In the genomic region with DNA sequence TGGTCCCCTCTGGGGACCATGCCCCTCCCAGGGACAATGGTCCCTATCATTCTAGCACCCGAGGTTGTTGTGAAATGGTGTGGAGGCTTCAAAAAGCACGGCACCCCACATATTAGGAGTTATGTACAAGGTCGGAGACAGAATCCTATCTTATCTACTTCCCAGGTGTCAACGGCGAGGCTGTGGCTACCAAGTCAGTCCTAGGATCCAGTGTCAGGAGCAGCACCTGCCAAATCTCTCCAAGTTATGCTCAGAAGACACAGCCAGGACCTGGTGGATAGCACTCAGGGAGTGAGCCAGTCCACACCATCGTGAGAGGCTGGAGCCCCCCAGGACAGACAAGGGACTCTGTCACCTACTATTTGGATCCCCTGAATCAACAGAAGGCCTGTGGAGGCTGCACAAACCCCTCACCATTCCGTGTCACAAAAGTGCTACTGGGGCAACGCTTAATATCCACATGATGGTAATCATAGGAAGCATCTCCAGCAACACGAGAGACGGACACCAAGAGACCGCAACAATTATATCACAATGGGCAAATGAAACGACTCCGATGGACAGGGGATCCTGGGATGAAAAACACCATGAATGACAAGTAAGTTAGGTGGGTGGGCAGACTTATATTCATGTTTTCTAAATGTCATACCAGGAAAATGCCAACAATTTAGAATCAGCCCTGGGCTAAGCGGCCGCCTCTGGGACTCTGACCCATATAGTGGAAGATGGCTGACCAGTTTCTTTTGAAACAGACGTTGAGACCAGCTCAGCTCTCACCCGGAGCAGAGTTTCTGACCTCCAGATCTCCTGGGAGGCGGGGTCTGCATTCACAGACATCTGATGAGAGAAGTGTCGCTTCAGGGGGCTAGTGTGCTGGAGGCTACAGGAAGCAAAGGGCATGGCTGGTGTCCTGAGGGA, we compare ENCODE assay signal across 25 cellular contexts.
"Had no signal": no experiment of that assay in that cellular context is flagged by ENCODE, and none has a peak within 500 bp of the region (broad histone marks: within the 10 kb centered on the region; RNA-seq: fewer than 3 reads in every experiment).

No MANE protein-coding gene starts in this region.

- H3K4me1 ChIP-seq: colonic mucosa, esophagus muscularis mucosa, foreskin keratinocyte, gastroesophageal sphincter, heart left ventricle, parathyroid adenoma, sigmoid colon, testis, tibial artery, upper lobe of left lung, uterus had no signal

- H2AFZ ChIP-seq: hepatocyte, parathyroid adenoma had no signal

- H3K4me3 ChIP-seq: colonic mucosa, esophagus muscularis mucosa, gastroesophageal sphincter, hepatocyte, lung, sigmoid colon, testis, tibial artery, upper lobe of left lung, uterus had no signal

- H3K4me2 ChIP-seq: hepatocyte had no signal

- H3K79me2 ChIP-seq: hepatocyte, parathyroid adenoma had no signal

- H3K27ac ChIP-seq: colonic mucosa, esophagus muscularis mucosa, foreskin keratinocyte, gastroesophageal sphincter, heart left ventricle, hepatocyte, parathyroid adenoma, sigmoid colon, testis, tibial artery, upper lobe of left lung, uterus had no signal

- FAIRE-seq: kidney had no signal

- ATAC-seq: foreskin keratinocyte; gastroesophageal sphincter; heart left ventricle; left lobe of liver; natural killer cell; right cardiac atrium; stimulated activated memory B cell treated with anti-CD40 and anti-IgM and Interleukin-4, amounts not matched to agents 10 μg/mL and 1 μg/mL and 100 μg/mL, for 72 hours; stimulated activated naive CD8-positive, alpha-beta T cell treated with anti-CD3 and anti-CD28 coated beads, Interleukin-15, Interleukin-2, amounts not matched to agents 100 U/mL and 50 U/mL, for 24 hours had no signal

- DNase-seq: colonic mucosa; effector CD8-positive, alpha-beta T cell; endodermal cell; foreskin keratinocyte; kidney; natural killer cell; occipital lobe; right cardiac atrium; sigmoid colon; stimulated activated CD4-positive, alpha-beta T cell treated with anti-CD3 and anti-CD28 coated beads, Interleukin-2, amount 100 ng/mL, for 24 hours; stimulated activated CD4-positive, alpha-beta T cell treated with anti-CD3 and anti-CD28 coated beads, Interleukin-4, amount 100 ng/mL, for 4 hours; stimulated activated naive CD8-positive, alpha-beta T cell treated with anti-CD3 and anti-CD28 coated beads, Interleukin-15, Interleukin-2, amounts not matched to agents 100 U/mL and 50 U/mL, for 24 hours; substantia nigra; testis; tibial artery; upper lobe of left lung; uterus had no signal

- H3K27me3 ChIP-seq: colonic mucosa, gastroesophageal sphincter, hepatocyte, sigmoid colon, testis, upper lobe of left lung, uterus had no signal

- H3K36me3 ChIP-seq: colonic mucosa, esophagus muscularis mucosa, gastroesophageal sphincter, heart left ventricle, sigmoid colon, tibial artery, upper lobe of left lung, uterus had no signal

- H3K9me3 ChIP-seq: colonic mucosa, esophagus muscularis mucosa, gastroesophageal sphincter, heart left ventricle, sigmoid colon, testis, tibial artery, upper lobe of left lung, uterus had no signal

- H3K9ac ChIP-seq: parathyroid adenoma had no signal
